ENCODE assay signal across 1 cellular context in the genomic region with DNA sequence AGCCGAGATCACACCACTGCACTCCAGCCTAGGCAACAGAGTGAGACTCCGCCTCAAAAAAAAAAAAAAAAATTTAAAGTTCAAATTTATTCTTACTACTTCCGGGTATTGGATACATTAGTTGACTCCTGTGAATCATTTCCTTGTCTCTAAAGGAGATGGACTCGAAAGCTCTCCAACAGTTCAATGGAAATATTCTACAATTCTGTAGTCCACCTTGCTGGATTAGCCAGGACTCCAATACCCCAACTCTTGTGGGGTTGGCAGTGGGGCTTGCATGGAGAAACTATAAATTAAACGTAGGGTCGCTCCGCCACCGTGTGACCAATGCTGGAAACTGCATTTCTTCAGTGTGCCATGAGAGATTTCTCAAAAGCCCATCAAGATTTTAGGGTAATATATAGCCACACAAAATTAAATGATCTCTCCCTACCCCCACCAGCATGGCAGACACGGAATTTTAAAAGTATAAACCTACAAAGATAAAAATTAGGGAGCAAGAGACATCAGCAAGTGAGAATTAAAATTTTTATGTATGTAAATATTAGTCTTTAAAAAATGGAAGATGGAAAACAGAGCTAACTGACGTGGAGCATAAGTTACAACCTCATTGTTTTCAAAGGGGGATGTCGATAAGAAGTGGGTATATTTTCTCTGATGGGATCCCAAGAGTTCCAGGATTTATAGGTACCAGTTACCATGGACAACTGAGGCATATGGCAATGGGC.
A peak's percentile ranks its signal among the peaks of the same experiment; 100 is the strongest.
TF ChIP-seq lines count a peak whose summit lies in the region.

No MANE protein-coding gene starts in this region.

TF ChIP-seq in HepG2, 621 proteins besides CTCF, POLR2A, EP300 and RAD21 (continued from another document):
- TF ChIP-seq ATF1 (CRISPR knock-in tag; IDR thresholded peaks at IDR 0.05) (0 out of 2 replicates have a peak, but pooled peaks have one; percentile 26), ZNF761 (CRISPR knock-in tag; conservative IDR thresholded peaks at IDR 0.05) (no peak), ZFP90 (CRISPR knock-in tag; IDR thresholded peaks at IDR 0.05; ENCODE audit: borderline replicate concordance) (no peak), ZNF329 (CRISPR knock-in tag; IDR thresholded peaks at IDR 0.05; ENCODE audit: low read depth) (no peak), ZNF382 (CRISPR knock-in tag; IDR thresholded peaks at IDR 0.05; ENCODE audit: borderline replicate concordance) (no peak), ELF3 (CRISPR knock-in tag; IDR thresholded peaks at IDR 0.05) (0 out of 2 replicates have a peak, but pooled peaks have one; percentile 24), HNRNPL (IDR thresholded peaks at IDR 0.05; ENCODE audit: low read depth, low read length) (no peak), ZNF33A (CRISPR knock-in tag; IDR thresholded peaks at IDR 0.05; ENCODE audit: borderline replicate concordance) (0 out of 2 replicates have a peak, but pooled peaks have one; percentile 38), KDM3A (CRISPR knock-in tag; IDR thresholded peaks at IDR 0.05; ENCODE audit: low read depth) (no peak), NR2F6 (IDR thresholded peaks at IDR 0.05) (no peak), NR2F6 (CRISPR knock-in tag; IDR thresholded peaks at IDR 0.05) (no peak), SSRP1 (CRISPR knock-in tag; IDR thresholded peaks at IDR 0.05) (0 out of 2 replicates have a peak, but pooled peaks have one; percentile 57), ONECUT2 (CRISPR knock-in tag; IDR thresholded peaks at IDR 0.05) (no peak), MAF1 (CRISPR knock-in tag; IDR thresholded peaks at IDR 0.05; ENCODE audit: borderline replicate concordance) (no peak), MAZ (IDR thresholded peaks at IDR 0.05; ENCODE audit: borderline replicate concordance, low read depth, low read length) (no peak), MAZ (CRISPR knock-in tag; IDR thresholded peaks at IDR 0.05; ENCODE audit: low read depth) (no peak), ZNF7 (CRISPR knock-in tag; IDR thresholded peaks at IDR 0.05) (no peak), ZNF781 (CRISPR knock-in tag; IDR thresholded peaks at IDR 0.05; ENCODE audit: borderline replicate concordance, not compliant biosample characterization) (no peak), CEBPG (CRISPR knock-in tag; IDR thresholded peaks at IDR 0.05) (no peak), JDP2 (CRISPR knock-in tag; IDR thresholded peaks at IDR 0.05; ENCODE audit: borderline replicate concordance) (no peak), MZF1 (CRISPR knock-in tag; IDR thresholded peaks at IDR 0.05; ENCODE audit: borderline replicate concordance) (no peak), SMC3 (IDR thresholded peaks at IDR 0.05; ENCODE audit: low read length) (peak; percentile 89), RAD51 (IDR thresholded peaks at IDR 0.05; ENCODE audit: borderline replicate concordance) (no peak), ZNF44 (CRISPR knock-in tag; IDR thresholded peaks at IDR 0.05) (no peak), SMYD3 (CRISPR knock-in tag; IDR thresholded peaks at IDR 0.05) (no peak), LCORL (IDR thresholded peaks at IDR 0.05) (no peak), LCORL (CRISPR knock-in tag; IDR thresholded peaks at IDR 0.05) (peak; percentile 44; the same call in 1 of the 2 replicates), ZNF335 (CRISPR knock-in tag; IDR thresholded peaks at IDR 0.05) (no peak)
- TF ChIP-seq, protein P1, sequence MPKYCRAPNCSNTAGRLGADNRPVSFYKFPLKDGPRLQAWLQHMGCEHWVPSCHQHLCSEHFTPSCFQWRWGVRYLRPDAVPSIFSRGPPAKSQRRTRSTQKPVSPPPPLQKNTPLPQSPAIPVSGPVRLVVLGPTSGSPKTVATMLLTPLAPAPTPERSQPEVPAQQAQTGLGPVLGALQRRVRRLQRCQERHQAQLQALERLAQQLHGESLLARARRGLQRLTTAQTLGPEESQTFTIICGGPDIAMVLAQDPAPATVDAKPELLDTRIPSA (CRISPR knock-in tag; IDR thresholded peaks at IDR 0.05; ENCODE audit: borderline replicate concordance): no peak
- TF ChIP-seq, protein P2, sequence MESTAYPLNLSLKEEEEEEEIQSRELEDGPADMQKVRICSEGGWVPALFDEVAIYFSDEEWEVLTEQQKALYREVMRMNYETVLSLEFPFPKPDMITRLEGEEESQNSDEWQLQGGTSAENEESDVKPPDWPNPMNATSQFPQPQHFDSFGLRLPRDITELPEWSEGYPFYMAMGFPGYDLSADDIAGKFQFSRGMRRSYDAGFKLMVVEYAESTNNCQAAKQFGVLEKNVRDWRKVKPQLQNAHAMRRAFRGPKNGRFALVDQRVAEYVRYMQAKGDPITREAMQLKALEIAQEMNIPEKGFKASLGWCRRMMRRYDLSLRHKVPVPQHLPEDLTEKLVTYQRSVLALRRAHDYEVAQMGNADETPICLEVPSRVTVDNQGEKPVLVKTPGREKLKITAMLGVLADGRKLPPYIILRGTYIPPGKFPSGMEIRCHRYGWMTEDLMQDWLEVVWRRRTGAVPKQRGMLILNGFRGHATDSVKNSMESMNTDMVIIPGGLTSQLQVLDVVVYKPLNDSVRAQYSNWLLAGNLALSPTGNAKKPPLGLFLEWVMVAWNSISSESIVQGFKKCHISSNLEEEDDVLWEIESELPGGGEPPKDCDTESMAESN (CRISPR knock-in tag; conservative IDR thresholded peaks at IDR 0.05): 0 out of 2 replicates have a peak, but pooled peaks have one; percentile 31
- TF ChIP-seq, protein P3, sequence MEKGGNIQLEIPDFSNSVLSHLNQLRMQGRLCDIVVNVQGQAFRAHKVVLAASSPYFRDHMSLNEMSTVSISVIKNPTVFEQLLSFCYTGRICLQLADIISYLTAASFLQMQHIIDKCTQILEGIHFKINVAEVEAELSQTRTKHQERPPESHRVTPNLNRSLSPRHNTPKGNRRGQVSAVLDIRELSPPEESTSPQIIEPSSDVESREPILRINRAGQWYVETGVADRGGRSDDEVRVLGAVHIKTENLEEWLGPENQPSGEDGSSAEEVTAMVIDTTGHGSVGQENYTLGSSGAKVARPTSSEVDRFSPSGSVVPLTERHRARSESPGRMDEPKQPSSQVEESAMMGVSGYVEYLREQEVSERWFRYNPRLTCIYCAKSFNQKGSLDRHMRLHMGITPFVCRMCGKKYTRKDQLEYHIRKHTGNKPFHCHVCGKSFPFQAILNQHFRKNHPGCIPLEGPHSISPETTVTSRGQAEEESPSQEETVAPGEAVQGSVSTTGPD (CRISPR knock-in tag; IDR thresholded peaks at IDR 0.05): no peak
